8 cellular contexts compared by ENCODE assay signal in the genomic region with DNA sequence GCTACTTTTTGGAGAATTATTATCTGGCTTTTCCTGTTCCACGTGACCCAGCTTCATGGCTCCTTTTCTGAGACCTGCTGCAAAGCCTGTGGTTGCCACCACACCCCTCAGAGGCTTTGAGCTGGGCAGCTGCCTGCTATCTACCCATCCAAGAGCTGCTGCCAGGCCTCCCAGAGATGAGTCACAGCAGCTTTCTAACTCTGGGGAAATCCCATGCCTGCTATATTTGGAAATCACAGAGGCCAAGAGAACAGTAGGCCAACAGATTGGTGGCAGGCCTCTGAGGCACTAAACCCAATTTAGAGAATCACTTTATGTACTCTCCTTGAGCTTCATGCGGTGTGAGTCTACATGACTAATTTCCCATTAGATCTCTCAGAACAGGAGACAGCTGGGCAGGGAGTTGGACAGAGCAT. TPM values are rescaled to one million over a fixed set of nuclear protein-coding genes. Genes with fewer than 3 reads are reported as not detected.
DNase-seq lines count a peak whose midpoint lies in the region; ATAC-seq and TF ChIP-seq lines count a peak whose summit lies in the region.

No MANE protein-coding gene starts in this region.

- H2BK12ac ChIP-seq in trophoblast cell (ENCODE audit: low read length), result no peak overlapping the region

- no peak overlapping the region for H4K91ac ChIP-seq in trophoblast cell (ENCODE audit: low read depth, low read length)

- no peak overlapping the region for H2AK5ac ChIP-seq in trophoblast cell (ENCODE audit: low read length)

- no peak overlapping the region for H4K12ac ChIP-seq in trophoblast cell (ENCODE audit: low read depth, low read length)

- no peak for TF ChIP-seq CTCF in foreskin fibroblast (IDR thresholded peaks at IDR 0.05; ENCODE audit: low read depth, low read length)

- H3K23ac ChIP-seq in trophoblast cell (ENCODE audit: low read length), result no peak overlapping the region

- no peak overlapping the region for H3K4me2 ChIP-seq in trophoblast cell (ENCODE audit: low read length)

- DNase-seq in activated CD4-positive, alpha-beta T cell treated with anti-CD3 and anti-CD28 coated beads for 24 hours (ENCODE audit: low read depth in 2 of 2), result peak; percentile 14 to 33
- no peak for DNase-seq in activated CD4-positive, alpha-beta T cell treated with anti-CD3 and anti-CD28 coated beads for 1 hour
- DNase-seq in NCI-H2081 (lab: John Stamatoyannopoulos, UW) (peak; percentile 35 to 81), foreskin fibroblast (peak; percentile 97 to 98), trophoblast cell (peak; percentile 52 to 69), aorta (peak; percentile 83 to 87)
- peak; percentile 62 for DNase-seq in activated CD8-positive, alpha-beta memory T cell treated with anti-CD3 and anti-CD28 coated beads for 24 hours

- H3K27ac ChIP-seq in trophoblast cell (ENCODE audit: low read depth, low read length) (no peak overlapping the region), aorta (ENCODE audit: low read depth in 1 of 2, low read length in 2 of 2) (no peak overlapping the region)

- no peak overlapping the region for H3K4ac ChIP-seq in trophoblast cell (ENCODE audit: low read depth, low read length)

- H3K36me3 ChIP-seq in trophoblast cell (ENCODE audit: control insufficient read depth in 1 of 2, insufficient read depth in 2 of 2, low read length in 2 of 2) (no peaks in the 10 kb centered on the region), aorta (ENCODE audit: control insufficient read depth in 1 of 2, insufficient read depth in 2 of 2, low read length in 1 of 2) (no peaks in the 10 kb centered on the region)

- no peak overlapping the region for H3K4me3 ChIP-seq in foreskin fibroblast (ENCODE audit: low read depth in 1 of 2, low read length in 2 of 2)
- no peak overlapping the region for H3K4me3 ChIP-seq in trophoblast cell (ENCODE audit: low read depth, low read length)
- no peak overlapping the region for H3K4me3 ChIP-seq in aorta (ENCODE audit: low read length in 2 of 2)

- H3K4me1 ChIP-seq in trophoblast cell (ENCODE audit: control insufficient read depth in 1 of 2, insufficient read depth in 2 of 2, low read length in 2 of 2) (peaks cover 0 to 4% of the 10 kb centered on the region in 2 experiments), aorta (ENCODE audit: control insufficient read depth in 1 of 2, insufficient read depth in 2 of 2, low read length in 2 of 2) (peaks cover 0 to 2% of the 10 kb centered on the region in 2 donors)

- no peak overlapping the region for H4K8ac ChIP-seq in trophoblast cell (ENCODE audit: low read depth, low read length)

- no CpG with 5 or more reads among the region's 2 CpGs for WGBS in trophoblast cell (ENCODE audit: extremely low coverage, insufficient coverage, insufficient read length)
- 1 to 2% methylated on average over 2 of the region's 2 CpGs for WGBS in aorta, 2 donors

- ATAC-seq in HG02763 (IDR thresholded peaks at IDR 0.05; ENCODE audit: unreplicated experiment) (peak; percentile 98), aorta (ENCODE audit: low FRiP score) (peak; percentile 91)

- H2BK5ac ChIP-seq in trophoblast cell (ENCODE audit: low read depth, low read length, poor library complexity), result no peak overlapping the region

- H3K9me3 ChIP-seq in trophoblast cell (ENCODE audit: insufficient read depth, low read depth, low read length), result no peaks in the 10 kb centered on the region
- H3K9me3 ChIP-seq in aorta (ENCODE audit: control insufficient read depth, low read length), result no peaks in the 10 kb centered on the region

- intact Hi-C loops in aorta (cut with DNase I), result no loop called here

- no peaks in the 10 kb centered on the region for H3K79me1 ChIP-seq in trophoblast cell (ENCODE audit: low read length)

- no peak overlapping the region for H3K18ac ChIP-seq in trophoblast cell (ENCODE audit: low read length)

- no peak overlapping the region for H2BK120ac ChIP-seq in trophoblast cell (ENCODE audit: insufficient read depth, low read length, poor library complexity)

- H3K27me3 ChIP-seq in trophoblast cell (ENCODE audit: insufficient read depth, low read length), result no peaks in the 10 kb centered on the region
- no peaks in the 10 kb centered on the region for H3K27me3 ChIP-seq in aorta (ENCODE audit: control insufficient read depth in 1 of 2, insufficient read depth in 2 of 2, low read length in 1 of 2)

- H2AFZ ChIP-seq in trophoblast cell (ENCODE audit: insufficient read depth, low read length, poor library complexity), result no peak overlapping the region

- no peak overlapping the region for H3K9ac ChIP-seq in trophoblast cell (ENCODE audit: low read length)

- no peak overlapping the region for H3K14ac ChIP-seq in trophoblast cell (ENCODE audit: low read length)

- no peaks in the 10 kb centered on the region for H3K79me2 ChIP-seq in trophoblast cell (ENCODE audit: control insufficient read depth, insufficient read depth, low read length, poor library complexity)

RNA-seq across cellular contexts. Expression of a gene that starts 35.2 kb away (rescaled TPM):
- polyA plus RNA-seq in trophoblast cell (2013), result 37.2 and 37.8 TPM in 2 replicates
- 10 to 100 TPM; 72.1 to 84.7 TPM for total RNA-seq in aorta
- polyA plus RNA-seq in aorta, result 100 to 1,000 TPM in 1 of 2 donors, 10 to 100 TPM in 1; 42.2 to 105 TPM
